ENCODE assay signal across 8 cellular contexts in genomic region chr10:124701435-124701834, GRCh38. TPM values are rescaled to one million over a fixed set of nuclear protein-coding genes. Genes with fewer than 3 reads are reported as not detected.
A peak's percentile ranks its signal among the peaks of the same experiment; 100 is the strongest.
DNase-seq lines count a peak whose midpoint lies in the region; ATAC-seq lines count a peak whose summit lies in the region.

No MANE protein-coding gene starts in this region.

- peak overlapping the region in 6 of 7 donors; percentile 44 to 83 (median 57) for H3K4me3 Mint-ChIP-seq in CD8-positive, alpha-beta memory T cell

- peaks cover 99% of the 10 kb centered on the region for H3K4me1 ChIP-seq in CD8-positive, alpha-beta memory T cell (ENCODE audit: insufficient read depth, low read length)

- ATAC-seq in left ventricle myocardium superior: peak; percentile 79

- no peaks in the 10 kb centered on the region for H3K27me3 Mint-ChIP-seq in CD8-positive, alpha-beta memory T cell

- no peak overlapping the region for H3K4me3 ChIP-seq in CD8-positive, alpha-beta memory T cell (ENCODE audit: low read length)

- DNase-seq in CD8-positive, alpha-beta memory T cell: no peak
- peak; percentile 95 for DNase-seq in amniotic epithelial cell (ENCODE audit: low read depth)
- DNase-seq in left ventricle myocardium superior: peak; percentile 95
- DNase-seq in putamen (ENCODE audit: low spot score): peak; percentile 82
- DNase-seq in COLO829 (ENCODE audit: low spot score): no peak
- no peak for DNase-seq in HuH-7 (ENCODE audit: low spot score)
- DNase-seq in T1000 (lab: John Stamatoyannopoulos, UW): no peak
- no peak for DNase-seq in T-helper 9 cell

- no peaks in the 10 kb centered on the region for H3K9me3 Mint-ChIP-seq in CD8-positive, alpha-beta memory T cell

- peak overlapping the region; percentile 52 for H3K27ac ChIP-seq in CD8-positive, alpha-beta memory T cell (ENCODE audit: low read depth, low read length)

- H3K36me3 ChIP-seq in CD8-positive, alpha-beta memory T cell (ENCODE audit: insufficient read depth, low read length): peaks cover 4% of the 10 kb centered on the region

- intact Hi-C loops in left ventricle myocardium superior (cut with micrococcal nuclease): no loop called here

- peak overlapping the region; percentile 93 to 99 (median 98) for H3K27ac Mint-ChIP-seq in CD8-positive, alpha-beta memory T cell

- CTCF ChIA-PET in CD8-positive, alpha-beta memory T cell (lab: Charles Lee): interaction anchor here (0.9 to 15.2 kb wide), 9 partner anchors 10 to 82 kb away, joined by 3 to 312 read pairs (median 8); no protein-coding TSS in a partner anchor

- peaks cover 99 to 100% (median 100%) of the 10 kb centered on the region in 3 donors for H3K4me1 Mint-ChIP-seq in CD8-positive, alpha-beta memory T cell

- H3K27me3 ChIP-seq in CD8-positive, alpha-beta memory T cell (ENCODE audit: insufficient read depth, low read length, poor library complexity, severe bottlenecking): no peaks in the 10 kb centered on the region

- no peaks in the 10 kb centered on the region for H3K9me3 ChIP-seq in CD8-positive, alpha-beta memory T cell (ENCODE audit: low read length)

- peaks cover 0 to 74% (median 0%) of the 10 kb centered on the region in 3 donors for H3K36me3 Mint-ChIP-seq in CD8-positive, alpha-beta memory T cell

- POLR2A ChIA-PET in CD8-positive, alpha-beta memory T cell (lab: Charles Lee): interaction anchor here (1.0 to 2.8 kb wide), 5 partner anchors 13 to 53 kb away, joined by 3 to 15 read pairs (median 3); no protein-coding TSS in a partner anchor

RNA-seq across cellular contexts. Expression of gene FAM53B, which starts 42.7 kb away (rescaled TPM):
- total RNA-seq in CD8-positive, alpha-beta memory T cell: 10 to 100 TPM; 28.8 to 29.2 TPM
- polyA plus RNA-seq in CD8-positive, alpha-beta memory T cell: 41.6 TPM
- 45.3 TPM for total RNA-seq in left ventricle myocardium superior

Comparison
In these comparisons a context has a peak if more than half of its experiments do, and no peak if none do; other contexts are left out.
1. DNase-seq: peak in amniotic epithelial cell (single experiment), left ventricle myocardium superior (single experiment) and putamen (single experiment); none in CD8-positive, alpha-beta memory T cell (0 of 5), COLO829 (single experiment), HuH-7 (single experiment), T1000 (single experiment) and T-helper 9 cell (single experiment).